In the genomic region with DNA sequence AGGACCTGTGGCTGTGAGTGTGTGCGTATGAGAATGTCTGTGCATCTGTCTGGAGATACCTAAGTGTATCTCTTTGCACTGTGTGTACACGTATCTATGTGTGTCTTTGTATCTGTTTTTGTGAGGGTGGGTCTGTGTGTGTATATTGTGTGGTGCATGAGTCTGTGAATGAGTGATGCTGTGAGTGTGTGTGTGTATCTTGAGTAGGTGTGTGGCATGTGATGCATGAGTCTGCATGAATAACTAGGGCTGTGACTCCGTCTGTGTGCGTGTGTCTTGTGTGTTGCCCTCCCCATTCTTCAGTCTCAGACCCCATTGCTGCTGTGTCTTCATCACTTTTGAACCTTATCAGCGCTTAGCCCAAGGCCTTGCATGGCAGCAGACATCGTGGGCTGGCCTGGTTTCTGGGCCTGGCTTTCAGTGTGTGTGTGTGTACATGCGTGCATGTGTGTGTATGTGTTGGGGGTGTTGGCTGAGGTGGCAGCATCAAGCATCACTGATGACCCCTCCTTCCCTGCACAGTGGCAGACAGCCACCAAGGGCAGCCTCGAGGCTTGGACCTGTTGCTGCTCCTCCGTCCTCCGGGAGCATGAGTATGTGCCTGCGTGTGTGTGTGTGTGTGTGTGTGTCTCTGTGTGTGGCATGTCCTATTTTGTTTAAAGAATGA, we compare ENCODE assay signal across 11 cellular contexts. TPM values are rescaled to one million over a fixed set of nuclear protein-coding genes. Genes with fewer than 3 reads are reported as not detected.
DNase-seq lines count a peak whose midpoint lies in the region; ATAC-seq and TF ChIP-seq lines count a peak whose summit lies in the region.
"Had no signal": no experiment of that assay in that cellular context is flagged by ENCODE, and none has a peak within 500 bp of the region (broad histone marks: within the 10 kb centered on the region; RNA-seq: fewer than 3 reads in every experiment).

No MANE protein-coding gene starts in this region.

- H3K36me3 Mint-ChIP-seq in activated naive CD8-positive, alpha-beta T cell, result no peaks in the 10 kb centered on the region
- no peaks in the 10 kb centered on the region for H3K36me3 Mint-ChIP-seq in activated naive CD8-positive, alpha-beta T cell treated with anti-CD3 and anti-CD28 coated beads for 36 hours
- H3K36me3 Mint-ChIP-seq in endodermal cell (ENCODE audit: low read depth), result no peaks in the 10 kb centered on the region
- no peaks in the 10 kb centered on the region for H3K36me3 Mint-ChIP-seq in type B pancreatic cell

- H3K4me1 ChIP-seq in endodermal cell (ENCODE audit: control insufficient read depth, insufficient read depth, low read length), result no peaks in the 10 kb centered on the region
- peaks cover 27% of the 10 kb centered on the region for H3K4me1 ChIP-seq in mucosa of stomach (ENCODE audit: control insufficient read depth, insufficient read depth, low read length)
- H3K4me1 ChIP-seq: BLaER1 had no signal

- H3K27me3 Mint-ChIP-seq in activated naive CD8-positive, alpha-beta T cell, result no peaks in the 10 kb centered on the region
- peaks cover 13% of the 10 kb centered on the region for H3K27me3 Mint-ChIP-seq in activated naive CD8-positive, alpha-beta T cell treated with anti-CD3 and anti-CD28 coated beads for 36 hours
- peaks cover 12% of the 10 kb centered on the region for H3K27me3 Mint-ChIP-seq in endodermal cell (ENCODE audit: insufficient read depth)
- peaks cover 9% of the 10 kb centered on the region for H3K27me3 Mint-ChIP-seq in type B pancreatic cell

- WGBS in endodermal cell (ENCODE audit: insufficient coverage in 1 of 2, insufficient read length in 1 of 2), 2 experiments, result 88 to 100% methylated on average over 3 to 11 of the region's 11 CpGs

- no peak for DNase-seq in activated naive CD8-positive, alpha-beta T cell treated with anti-CD3 and anti-CD28 coated beads for 36 hours
- DNase-seq in endodermal cell (peak; percentile 71), type B pancreatic cell (ENCODE audit: extremely low spot score, unreplicated experiment) (no peak), NCI-H1048 (lab: John Stamatoyannopoulos, UW) (no peak), OCI-M2 (lab: John Stamatoyannopoulos, UW; ENCODE audit: unreplicated experiment) (no peak)
- DNase-seq: foreskin melanocyte, GM23248 had no signal

- peaks cover 6% of the 10 kb centered on the region for H3K4me1 Mint-ChIP-seq in activated naive CD8-positive, alpha-beta T cell (ENCODE audit: low read depth)
- H3K4me1 Mint-ChIP-seq in activated naive CD8-positive, alpha-beta T cell treated with anti-CD3 and anti-CD28 coated beads for 36 hours, result no peaks in the 10 kb centered on the region
- H3K4me1 Mint-ChIP-seq in endodermal cell (peaks cover 2% of the 10 kb centered on the region), type B pancreatic cell (ENCODE audit: unreplicated experiment) (peaks cover 19% of the 10 kb centered on the region)

- H3K4me3 Mint-ChIP-seq in activated naive CD8-positive, alpha-beta T cell, result peak overlapping the region; percentile 43
- no peak overlapping the region for H3K4me3 Mint-ChIP-seq in activated naive CD8-positive, alpha-beta T cell treated with anti-CD3 and anti-CD28 coated beads for 36 hours
- peak overlapping the region; percentile 68 for H3K4me3 Mint-ChIP-seq in endodermal cell
- H3K4me3 Mint-ChIP-seq in type B pancreatic cell, result peak overlapping the region; percentile 82

- H3K4me3 ChIP-seq in endodermal cell (ENCODE audit: low read length), result no peak overlapping the region
- peak overlapping the region; percentile 22 for H3K4me3 ChIP-seq in mucosa of stomach (ENCODE audit: low read length)
- H3K4me3 ChIP-seq: GM23248 had no signal

- TF ChIP-seq CTCF in endodermal cell (conservative IDR thresholded peaks at IDR 0.05) (no peak), type B pancreatic cell (conservative IDR thresholded peaks at IDR 0.05) (no peak)

- H3K9me3 ChIP-seq in endodermal cell (ENCODE audit: control insufficient read depth, low read length) (no peaks in the 10 kb centered on the region), mucosa of stomach (ENCODE audit: control insufficient read depth, low read length) (no peaks in the 10 kb centered on the region)
- H3K9me3 ChIP-seq: BLaER1 had no signal

- no peak for ATAC-seq in HG02970 (IDR thresholded peaks at IDR 0.05; ENCODE audit: low FRiP score, unreplicated experiment)

- no peaks in the 10 kb centered on the region for H3K36me3 ChIP-seq in endodermal cell (ENCODE audit: control insufficient read depth, insufficient read depth, low read length)
- H3K36me3 ChIP-seq in mucosa of stomach (ENCODE audit: control insufficient read depth, insufficient read depth, low read length), result no peaks in the 10 kb centered on the region
- H3K36me3 ChIP-seq: BLaER1 had no signal

- H3K9me3 Mint-ChIP-seq in activated naive CD8-positive, alpha-beta T cell (ENCODE audit: low read depth), result no peaks in the 10 kb centered on the region
- no peaks in the 10 kb centered on the region for H3K9me3 Mint-ChIP-seq in activated naive CD8-positive, alpha-beta T cell treated with anti-CD3 and anti-CD28 coated beads for 36 hours
- H3K9me3 Mint-ChIP-seq in endodermal cell, result no peaks in the 10 kb centered on the region
- H3K9me3 Mint-ChIP-seq in type B pancreatic cell, result no peaks in the 10 kb centered on the region

- no peak overlapping the region for H3K27ac ChIP-seq in endodermal cell (ENCODE audit: low read depth, low read length)
- H3K27ac ChIP-seq: BLaER1, GM23248 had no signal

- H3K9ac ChIP-seq in endodermal cell (ENCODE audit: extremely low read depth, low read length, poor library complexity, severe bottlenecking) (no peak overlapping the region), mucosa of stomach (ENCODE audit: low read length) (peak overlapping the region; percentile 75)
- H3K9ac ChIP-seq: BLaER1, GM23248 had no signal

- H3K27ac Mint-ChIP-seq in activated naive CD8-positive, alpha-beta T cell, result no peak overlapping the region
- no peak overlapping the region for H3K27ac Mint-ChIP-seq in activated naive CD8-positive, alpha-beta T cell treated with anti-CD3 and anti-CD28 coated beads for 36 hours
- H3K27ac Mint-ChIP-seq in endodermal cell, result no peak overlapping the region
- peak overlapping the region; percentile 48 for H3K27ac Mint-ChIP-seq in type B pancreatic cell

- H3K27me3 ChIP-seq in endodermal cell (ENCODE audit: control insufficient read depth, insufficient read depth, low read length, poor library complexity, severe bottlenecking) (peaks cover 8% of the 10 kb centered on the region), mucosa of stomach (ENCODE audit: control insufficient read depth, insufficient read depth, low read length) (no peaks in the 10 kb centered on the region)
- H3K27me3 ChIP-seq: BLaER1 had no signal

RNA-seq across cellular contexts. Expression of a gene that starts 1.4 kb away (rescaled TPM):
- total RNA-seq in activated naive CD8-positive, alpha-beta T cell treated with anti-CD3 and anti-CD28 coated beads for 36 hours, result under 1 TPM in 1 of 2 experiments, not detected in 1; 0.04 TPM
- 1 to 10 TPM; 1.6 to 3.0 TPM for total RNA-seq in endodermal cell
- polyA plus RNA-seq in endodermal cell (2013, experiment 1 of 2), result 1.2 TPM
- polyA plus RNA-seq in endodermal cell (2013, experiment 2 of 2), result 0.95 TPM
- total RNA-seq in type B pancreatic cell (ENCODE audit: low replicate concordance), result 3.7 and 5.1 TPM in 2 replicates
- total RNA-seq: GM23248 had no signal
- polyA plus RNA-seq: GM23248 had no signal

RNA-seq across cellular contexts. Expression of a gene that starts 32.9 kb away (rescaled TPM):
- total RNA-seq in activated naive CD8-positive, alpha-beta T cell treated with anti-CD3 and anti-CD28 coated beads for 36 hours, result not detected
- total RNA-seq in endodermal cell (not detected), type B pancreatic cell (ENCODE audit: low replicate concordance) (not detected in 2 replicates)
- polyA plus RNA-seq in endodermal cell (2013, experiment 1 of 2), result not detected
- polyA plus RNA-seq in endodermal cell (2013, experiment 2 of 2), result not detected
- total RNA-seq: GM23248 had no signal
- polyA plus RNA-seq: GM23248 had no signal
